13 cellular contexts compared by ENCODE assay signal in genomic region chr21:25234857-25235801, GRCh38.
DNase-seq lines count a peak whose midpoint lies in the region; ATAC-seq and TF ChIP-seq lines count a peak whose summit lies in the region.
"Had no signal": no experiment of that assay in that cellular context is flagged by ENCODE, and none has a peak within 500 bp of the region (broad histone marks: within the 10 kb centered on the region; RNA-seq: fewer than 3 reads in every experiment).

No MANE protein-coding gene starts in this region.

- no peaks in the 10 kb centered on the region for H3K27me3 Mint-ChIP-seq in Calu3 (ENCODE audit: unreplicated experiment)

- no peak for TF ChIP-seq CTCF in Calu3 (IDR thresholded peaks at IDR 0.05; ENCODE audit: unreplicated experiment)

- H2BK5ac ChIP-seq in mesendoderm (ENCODE audit: low read length) = no peak overlapping the region

- H3K56ac ChIP-seq in mesendoderm (ENCODE audit: low read length) = no peak overlapping the region

- no peak overlapping the region for H3K4ac ChIP-seq in mesendoderm (ENCODE audit: low read depth, low read length)

- H3K23ac ChIP-seq in mesendoderm (ENCODE audit: low read length) = no peak overlapping the region

- peaks cover 0 to 12% (median 6%) of the 10 kb centered on the region in 10 experiments; a peak in 9 of 20 replicates for H3K4me1 ChIP-seq in BLaER1 treated with 17β-estradiol and CSF1 and Interleukin-3, amounts not matched to agents 10 nM and 100 nM
- H3K4me1 ChIP-seq in mesendoderm (ENCODE audit: control insufficient read depth, low read depth, low read length) = no peaks in the 10 kb centered on the region

- no CpG with 5 or more reads among the region's 4 CpGs for WGBS in mesendoderm (ENCODE audit: extremely low coverage, insufficient coverage, low lambda C conversion rate)

- peak overlapping the region in 9 of 11 experiments; percentile 2 to 49 (median 25); a peak in 12 of 22 replicates for H3K4me2 ChIP-seq in BLaER1 treated with 17β-estradiol and CSF1 and Interleukin-3, amounts not matched to agents 10 nM and 100 nM
- H3K4me2 ChIP-seq in mesendoderm (ENCODE audit: low read length) = no peak overlapping the region

- H2BK120ac ChIP-seq in mesendoderm (ENCODE audit: low read depth, low read length) = no peak overlapping the region

- H3K4me1 Mint-ChIP-seq in Calu3 (ENCODE audit: low read depth, unreplicated experiment) = no peaks in the 10 kb centered on the region

- no peak overlapping the region for H2BK15ac ChIP-seq in mesendoderm (replicated peaks; ENCODE audit: low read depth)

- no peaks in the 10 kb centered on the region for H3K36me3 Mint-ChIP-seq in Calu3 (ENCODE audit: insufficient read depth, unreplicated experiment)

- H4K20me1 ChIP-seq in BLaER1 treated with 17β-estradiol and CSF1 and Interleukin-3, amounts not matched to agents 10 nM and 100 nM = no peaks in the 10 kb centered on the region

- DNase-seq in Calu3 = no peak
- DNase-seq in mesendoderm = no peak
- DNase-seq in NCI-H510A (lab: John Stamatoyannopoulos, UW) = no peak
- no peak for DNase-seq in NCI-H2227 treated with DMSO at 0.1 percent for 48 hours (lab: John Stamatoyannopoulos, UW)
- DNase-seq: activated CD4-positive, alpha-beta T cell treated with anti-CD3 and anti-CD28 coated beads, Interleukin-2, amount 50 U/mL, for 4 hours; activated naive CD4-positive, alpha-beta T cell treated with anti-CD3 and anti-CD28 coated beads, Interleukin-2, amount 50 U/mL, for 16 hours; left cardiac atrium; NCI-H526 treated with DMSO at 0.1 percent for 48 hours; nucleus accumbens had no signal

- H3K4me3 Mint-ChIP-seq in Calu3 (ENCODE audit: low read depth, unreplicated experiment) = no peak overlapping the region

- intact Hi-C loops in Calu3 (cut with micrococcal nuclease; ENCODE audit: unreplicated experiment) = no loop called here

- ATAC-seq in GM19324 (IDR thresholded peaks at IDR 0.05; ENCODE audit: low FRiP score, unreplicated experiment) (peak; percentile 84), HG02642 (IDR thresholded peaks at IDR 0.05; ENCODE audit: poor library complexity, unreplicated experiment) (peak; percentile 92), HG03558 (IDR thresholded peaks at IDR 0.05; ENCODE audit: extremely low read depth, unreplicated experiment) (peak; percentile 80)
- ATAC-seq: left cardiac atrium had no signal

- CTCF ChIA-PET in Calu3 (lab: Charles Lee) = no interaction called here

- no peak overlapping the region; a peak in 1 of 20 replicates for H3K4me3 ChIP-seq in BLaER1 treated with 17β-estradiol and CSF1 and Interleukin-3, amounts not matched to agents 10 nM and 100 nM
- no peak overlapping the region for H3K4me3 ChIP-seq in mesendoderm (ENCODE audit: low read length)

- peak overlapping the region in 9 of 11 experiments; percentile 4 to 70 (median 49); a peak in 16 of 22 replicates for H3K27ac ChIP-seq in BLaER1 treated with 17β-estradiol and CSF1 and Interleukin-3, amounts not matched to agents 10 nM and 100 nM
- no peak overlapping the region for H3K27ac ChIP-seq in mesendoderm (ENCODE audit: low read depth, low read length)

- H3K18ac ChIP-seq in mesendoderm (ENCODE audit: low read length) = no peak overlapping the region

- H3K9me3 ChIP-seq in BLaER1 treated with 17β-estradiol and CSF1 and Interleukin-3, amounts not matched to agents 10 nM and 100 nM (replicated peaks in 1 of 11) = peaks cover 6 to 52% (median 39%) of the 10 kb centered on the region in 11 experiments; a peak in 21 of 22 replicates

- no peak overlapping the region for H2AK5ac ChIP-seq in mesendoderm (ENCODE audit: low read length)

- no peaks in the 10 kb centered on the region for H3K79me2 ChIP-seq in mesendoderm (ENCODE audit: control insufficient read depth, insufficient read depth, low read length)

- H3K79me1 ChIP-seq in mesendoderm (ENCODE audit: low read length) = no peaks in the 10 kb centered on the region

- no peaks in the 10 kb centered on the region for H3K27me3 ChIP-seq in BLaER1 treated with 17β-estradiol and CSF1 and Interleukin-3, amounts not matched to agents 10 nM and 100 nM
- no peaks in the 10 kb centered on the region for H3K27me3 ChIP-seq in mesendoderm (ENCODE audit: insufficient read depth, low read length, poor library complexity)

- peaks cover 25% of the 10 kb centered on the region for H3K9me3 Mint-ChIP-seq in Calu3 (ENCODE audit: low read depth, unreplicated experiment)

- no peaks in the 10 kb centered on the region; a peak in 1 of 22 replicates for H3K36me3 ChIP-seq in BLaER1 treated with 17β-estradiol and CSF1 and Interleukin-3, amounts not matched to agents 10 nM and 100 nM
- no peaks in the 10 kb centered on the region for H3K36me3 ChIP-seq in mesendoderm (ENCODE audit: control insufficient read depth, insufficient read depth, low read length)

- no peak overlapping the region for H3K9ac ChIP-seq in BLaER1 treated with 17β-estradiol and CSF1 and Interleukin-3, amounts not matched to agents 10 nM and 100 nM
- H3K9ac ChIP-seq in mesendoderm (ENCODE audit: low read length) = no peak overlapping the region

- no peak overlapping the region for H4K5ac ChIP-seq in mesendoderm (ENCODE audit: low read length)

- H3K27ac Mint-ChIP-seq in Calu3 (ENCODE audit: unreplicated experiment) = no peak overlapping the region

- H4K8ac ChIP-seq in mesendoderm (ENCODE audit: low read depth, low read length) = no peak overlapping the region

- BruUV-seq in Calu3 (replicated peaks; lab: Mats Ljungman, UMichigan) = no TSS peak
